In the genomic region with DNA sequence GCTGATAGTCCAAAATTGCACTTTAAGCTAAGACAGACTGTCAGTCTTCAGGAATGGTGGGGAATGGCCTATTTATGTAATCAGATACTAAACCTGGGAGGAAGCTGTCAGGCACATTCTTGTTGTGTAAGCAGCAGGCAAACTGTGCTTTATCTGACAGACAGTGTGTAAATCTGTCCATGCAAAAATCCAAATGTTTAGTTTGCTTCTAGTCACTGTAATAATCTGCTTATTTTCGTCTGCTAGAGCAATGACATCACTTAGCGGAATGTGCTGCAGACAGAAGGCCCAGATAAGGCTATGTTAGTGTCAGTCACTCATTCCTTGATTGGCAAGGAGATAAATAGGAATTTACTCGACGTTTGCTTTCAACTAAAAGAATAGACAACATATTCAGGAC, we compare ENCODE assay signal across 19 cellular contexts.
A peak's percentile ranks its signal among the peaks of the same experiment; 100 is the strongest.
DNase-seq lines count a peak whose midpoint lies in the region; ATAC-seq and TF ChIP-seq lines count a peak whose summit lies in the region.
"Had no signal": no experiment of that assay in that cellular context is flagged by ENCODE, and none has a peak within 500 bp of the region (broad histone marks: within the 10 kb centered on the region; RNA-seq: fewer than 3 reads in every experiment).

No MANE protein-coding gene starts in this region.

- in situ Hi-C loops in GM13977 (cut with MboI; ENCODE audit: low pct_unique_long_range_greater_than_20kb, low sequenced_read_pairs, unreplicated experiment), result no loop called here

- H2AFZ ChIP-seq in parathyroid adenoma, result peak overlapping the region; percentile 31

- H3K36me3 ChIP-seq in parathyroid adenoma (ENCODE audit: control insufficient read depth, insufficient read depth, low read length), result no peaks in the 10 kb centered on the region
- H3K36me3 ChIP-seq in gastroesophageal sphincter, result no peaks in the 10 kb centered on the region

- no peak for TF ChIP-seq POLR2A in gastroesophageal sphincter (IDR thresholded peaks at IDR 0.05)

- H3K27ac ChIP-seq in parathyroid adenoma (peak overlapping the region; percentile 20), gastroesophageal sphincter (no peak overlapping the region)

- H3K9ac ChIP-seq in parathyroid adenoma, result no peak overlapping the region

- peak; percentile 48 for ATAC-seq in Right ventricle myocardium superior (ENCODE audit: poor library complexity)
- no peak for ATAC-seq in gastroesophageal sphincter
- ATAC-seq: activated naive CD4-positive, alpha-beta T cell treated with anti-CD3 and anti-CD28 coated beads, Interleukin-2, amount 50 U/mL, for 72 hours; activated T-cell treated with anti-CD3 and anti-CD28 coated beads, Interleukin-2, amount 50 U/mL, for 4 hours; Panc1 had no signal

- H3K79me2 ChIP-seq in parathyroid adenoma, result no peaks in the 10 kb centered on the region

- intact Hi-C loops in Right ventricle myocardium superior (cut with DNase I), result no loop called here

- no peak for TF ChIP-seq EP300 in gastroesophageal sphincter (IDR thresholded peaks at IDR 0.05)

- H3K4me3 ChIP-seq in parathyroid adenoma (ENCODE audit: low read depth, low read length), result no peak overlapping the region
- no peak overlapping the region for H3K4me3 ChIP-seq in gastroesophageal sphincter

- H3K27me3 ChIP-seq in parathyroid adenoma (ENCODE audit: control insufficient read depth, insufficient read depth, low read length) (no peaks in the 10 kb centered on the region), gastroesophageal sphincter (no peaks in the 10 kb centered on the region)

- peaks cover 5% of the 10 kb centered on the region for H3K4me1 ChIP-seq in parathyroid adenoma
- H3K4me1 ChIP-seq in gastroesophageal sphincter, result no peaks in the 10 kb centered on the region

- TF ChIP-seq CTCF in parathyroid adenoma (IDR thresholded peaks at IDR 0.05) (no peak), gastroesophageal sphincter (IDR thresholded peaks at IDR 0.05) (no peak), GM13977 (IDR thresholded peaks at IDR 0.05; ENCODE audit: extremely low read depth, insufficient read depth, missing control alignments) (no peak)

- H3K4me2 ChIP-seq in parathyroid adenoma (ENCODE audit: low read length), result peak overlapping the region; percentile 55

- 63 to 71% methylated on average over 4 of the region's 4 CpGs for WGBS in gastroesophageal sphincter (ENCODE audit: low coverage in 1 of 2), 2 donors

- DNase-seq in EH (ENCODE audit: low read depth), result peak; percentile 77
- peak; percentile 39 for DNase-seq in SK-N-DZ (ENCODE audit: low spot score)
- no peak for DNase-seq in Right ventricle myocardium superior
- no peak for DNase-seq in epidermal melanocyte (ENCODE audit: insufficient read length, low spot score)
- DNase-seq in GM13977 (ENCODE audit: low spot score), result no peak
- no peak for DNase-seq in activated naive CD4-positive, alpha-beta T cell treated with Interleukin-2 at 50 U/mL for 16 hours
- DNase-seq: activated T-cell treated with anti-CD3 and anti-CD28 coated beads, Interleukin-2, amount 50 U/mL, for 4 hours; Calu3; caudate nucleus; effector CD8-positive, alpha-beta T cell; MV-4-11; NCI-H1930; NCI-H510A treated with DMSO at 0.1 percent for 48 hours; occipital lobe; small intestine had no signal

- H3K9me3 ChIP-seq in parathyroid adenoma (ENCODE audit: control insufficient read depth, low read length), result no peaks in the 10 kb centered on the region
- no peaks in the 10 kb centered on the region for H3K9me3 ChIP-seq in gastroesophageal sphincter

Comparison
In these comparisons a context has a peak if more than half of its experiments do, and no peak if none do; other contexts are left out.
1. DNase-seq: peak in EH (single experiment) and SK-N-DZ (single experiment); none in Right ventricle myocardium superior (single experiment), epidermal melanocyte (single experiment), GM13977 (single experiment) and activated naive CD4-positive, alpha-beta T cell treated with Interleukin-2 at 50 U/mL for 16 hours (single experiment).